ENCODE assay signal across 1 cellular context in the genomic region with DNA sequence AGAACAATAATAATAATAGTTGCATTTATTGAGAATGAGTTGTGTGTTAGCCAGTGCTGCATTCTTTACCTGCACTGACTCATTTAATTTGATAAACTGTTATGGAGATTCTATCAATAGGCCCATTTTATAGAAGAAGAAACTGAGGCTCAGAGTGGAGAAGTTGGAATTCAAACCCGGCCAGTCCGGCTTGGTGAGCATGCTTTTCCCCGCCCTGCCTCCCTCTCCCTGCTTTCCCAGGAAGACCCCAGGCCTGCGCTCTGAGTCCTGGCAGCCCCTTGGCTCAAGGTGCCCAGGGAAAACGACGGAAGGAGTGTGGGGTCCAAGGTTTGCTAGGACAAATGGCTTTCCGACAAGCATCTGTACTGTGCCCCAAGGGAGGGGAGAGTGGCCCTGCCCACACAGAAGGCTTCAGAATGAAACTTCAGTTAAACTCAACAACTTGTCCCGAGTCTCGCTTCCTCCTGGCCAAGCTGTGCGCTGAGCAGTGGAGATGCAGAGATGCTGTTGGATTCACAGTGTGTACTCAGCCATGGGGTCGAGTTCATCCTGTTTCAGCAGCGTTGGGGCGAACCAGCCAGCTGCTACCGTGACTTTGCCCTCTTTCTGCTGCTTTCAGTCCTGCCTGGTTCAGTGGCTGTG.
TF ChIP-seq lines count a peak whose summit lies in the region.

No MANE protein-coding gene starts in this region.

TF ChIP-seq in HepG2, 621 proteins besides CTCF, POLR2A, EP300 and RAD21:
- TF ChIP-seq ZNF629 (CRISPR knock-in tag; conservative IDR thresholded peaks at IDR 0.05) (peak; percentile 54; the same call in 1 of the 2 replicates), SMARCC2 (IDR thresholded peaks at IDR 0.05) (no peak)
